13 cellular contexts compared by ENCODE assay signal in genomic region chr4:65865489-65865888, GRCh38.
DNase-seq lines count a peak whose midpoint lies in the region; ATAC-seq, FAIRE-seq and TF ChIP-seq lines count a peak whose summit lies in the region.
"Had no signal": no experiment of that assay in that cellular context is flagged by ENCODE, and none has a peak within 500 bp of the region (broad histone marks: within the 10 kb centered on the region; RNA-seq: fewer than 3 reads in every experiment).

No MANE protein-coding gene starts in this region.

- H3K9ac ChIP-seq in OCI-LY1 (ENCODE audit: low read length), result no peak overlapping the region
- H3K9ac ChIP-seq: BLaER1 treated with 17β-estradiol and CSF1 and Interleukin-3, amounts not matched to agents 10 nM and 100 nM had no signal

- H3K36me3 Mint-ChIP-seq in MCF 10A (ENCODE audit: insufficient read depth, unreplicated experiment), result no peaks in the 10 kb centered on the region

- H3K27me3 ChIP-seq in breast epithelium (no peaks in the 10 kb centered on the region), OCI-LY1 (ENCODE audit: insufficient read depth, low read length) (no peaks in the 10 kb centered on the region)
- H3K27me3 ChIP-seq: BLaER1 treated with 17β-estradiol and CSF1 and Interleukin-3, amounts not matched to agents 10 nM and 100 nM; gastrocnemius medialis had no signal

- no peaks in the 10 kb centered on the region for H3K79me2 ChIP-seq in OCI-LY1 (ENCODE audit: insufficient read depth, low read length)

- H3K27ac ChIP-seq in breast epithelium (no peak overlapping the region), OCI-LY1 (ENCODE audit: low read depth, low read length, poor library complexity, severe bottlenecking) (no peak overlapping the region)
- H3K27ac ChIP-seq: BLaER1 treated with 17β-estradiol and CSF1 and Interleukin-3, amounts not matched to agents 10 nM and 100 nM; gastrocnemius medialis had no signal

- no peaks in the 10 kb centered on the region for H3K4me1 ChIP-seq in breast epithelium
- H3K4me1 ChIP-seq in OCI-LY1 (ENCODE audit: insufficient read depth, low read length, severe bottlenecking), result no peaks in the 10 kb centered on the region
- H3K4me1 ChIP-seq: BLaER1 treated with 17β-estradiol and CSF1 and Interleukin-3, amounts not matched to agents 10 nM and 100 nM; gastrocnemius medialis had no signal

- no peak overlapping the region for H2AFZ ChIP-seq in OCI-LY1 (ENCODE audit: low read length)

- no peaks in the 10 kb centered on the region for H3K9me2 ChIP-seq in OCI-LY1 (ENCODE audit: low read depth, low read length)

- H3K36me3 ChIP-seq in breast epithelium (no peaks in the 10 kb centered on the region), OCI-LY1 (ENCODE audit: insufficient read depth, low read length) (no peaks in the 10 kb centered on the region)
- H3K36me3 ChIP-seq: BLaER1 treated with 17β-estradiol and CSF1 and Interleukin-3, amounts not matched to agents 10 nM and 100 nM; gastrocnemius medialis had no signal

- H3F3A ChIP-seq in OCI-LY1 (ENCODE audit: insufficient read depth, low read length), result no peaks in the 10 kb centered on the region

- no peaks in the 10 kb centered on the region for H3K9me3 ChIP-seq in breast epithelium
- no peaks in the 10 kb centered on the region for H3K9me3 ChIP-seq in OCI-LY1 (ENCODE audit: low read length)
- H3K9me3 ChIP-seq: BLaER1 treated with 17β-estradiol and CSF1 and Interleukin-3, amounts not matched to agents 10 nM and 100 nM; gastrocnemius medialis had no signal

- intact Hi-C loops in MCF 10A (cut with micrococcal nuclease) (loop anchor here (10.0 kb wide), 1 partner anchor 281 kb away; no protein-coding TSS in a partner anchor), breast epithelium (cut with DNase I; ENCODE audit: low total_unique reads) (no loop called here)

- H3K4me3 Mint-ChIP-seq in MCF 10A (ENCODE audit: unreplicated experiment), result no peak overlapping the region

- no peaks in the 10 kb centered on the region for H4K20me1 ChIP-seq in OCI-LY1 (ENCODE audit: insufficient read depth, low read length)
- H4K20me1 ChIP-seq: BLaER1 treated with 17β-estradiol and CSF1 and Interleukin-3, amounts not matched to agents 10 nM and 100 nM had no signal

- no peaks in the 10 kb centered on the region for H3K4me1 Mint-ChIP-seq in MCF 10A (ENCODE audit: insufficient read depth, unreplicated experiment)

- no peak for FAIRE-seq in urothelium cell line (lab: Jason Lieb, UNC)

- ATAC-seq in HG03039 (IDR thresholded peaks at IDR 0.05; ENCODE audit: unreplicated experiment), result no peak
- ATAC-seq: gastrocnemius medialis had no signal

- H3K27me3 Mint-ChIP-seq in MCF 10A (ENCODE audit: insufficient read depth, unreplicated experiment), result no peaks in the 10 kb centered on the region

- TF ChIP-seq CTCF in MCF 10A (IDR thresholded peaks at IDR 0.05; ENCODE audit: unreplicated experiment) (peak; percentile 22), breast epithelium (IDR thresholded peaks at IDR 0.05) (no peak), OCI-LY1 (IDR thresholded peaks at IDR 0.05; ENCODE audit: low read length) (peak; percentile 46; the same call in 1 of the 2 replicates)

- DNase-seq in MCF 10A (ENCODE audit: unreplicated experiment), result peak; percentile 35
- DNase-seq in breast epithelium (ENCODE audit: low spot score in 2 of 2), result no peak
- DNase-seq in erythroblast (lab: John Stamatoyannopoulos, UW), result peak; percentile 1 to 18
- peak; percentile 4 for DNase-seq in urothelium cell line (ENCODE audit: low spot score)
- no peak for DNase-seq in NOMO-1 (lab: John Stamatoyannopoulos, UW; ENCODE audit: unreplicated experiment in 2 of 2)
- no peak for DNase-seq in AG08396 (ENCODE audit: low spot score)
- DNase-seq: activated naive CD4-positive, alpha-beta T cell; gastrocnemius medialis; NCI-H1092 treated with DMSO at 0.1 percent for 48 hours; T1000 had no signal

- POLR2A ChIA-PET in MCF 10A (lab: Yijun Ruan, JAX), result no interaction called here

- H3K9me3 Mint-ChIP-seq in MCF 10A (ENCODE audit: unreplicated experiment), result no peaks in the 10 kb centered on the region

- no peak overlapping the region for H3K27ac Mint-ChIP-seq in MCF 10A (ENCODE audit: low read depth, unreplicated experiment)

- H3K4me3 ChIP-seq in breast epithelium (no peak overlapping the region), OCI-LY1 (ENCODE audit: low read depth, low read length, poor library complexity, severe bottlenecking) (no peak overlapping the region)
- H3K4me3 ChIP-seq: BLaER1 treated with 17β-estradiol and CSF1 and Interleukin-3, amounts not matched to agents 10 nM and 100 nM; gastrocnemius medialis had no signal

- H3K4me2 ChIP-seq in OCI-LY1 (ENCODE audit: low read length), result no peak overlapping the region
- H3K4me2 ChIP-seq: BLaER1 treated with 17β-estradiol and CSF1 and Interleukin-3, amounts not matched to agents 10 nM and 100 nM had no signal

- TF ChIP-seq POLR2A in breast epithelium (IDR thresholded peaks at IDR 0.05) (no peak), erythroblast (IDR thresholded peaks at IDR 0.05; ENCODE audit: low read length) (no peak)

- no TSS peak for BruUV-seq in MCF 10A (replicated peaks; lab: Mats Ljungman, UMichigan)

- CTCF ChIA-PET in MCF 10A (lab: Yijun Ruan, JAX), result interaction anchor here (0.6 kb wide), 1 partner anchor 61 kb away, joined by 3 read pairs; no protein-coding TSS in a partner anchor

Comparison
In these comparisons a context has a peak if more than half of its experiments do, and no peak if none do; other contexts are left out.
1. DNase-seq: peak in MCF 10A (single experiment), erythroblast (2 of 2) and urothelium cell line (single experiment); none in breast epithelium (0 of 2), NOMO-1 (0 of 2) and AG08396 (single experiment).
2. CTCF ChIP-seq: peak in MCF 10A (single experiment) and OCI-LY1 (single experiment); none in breast epithelium (0 of 3).